8 cellular contexts compared by ENCODE assay signal in the genomic region with DNA sequence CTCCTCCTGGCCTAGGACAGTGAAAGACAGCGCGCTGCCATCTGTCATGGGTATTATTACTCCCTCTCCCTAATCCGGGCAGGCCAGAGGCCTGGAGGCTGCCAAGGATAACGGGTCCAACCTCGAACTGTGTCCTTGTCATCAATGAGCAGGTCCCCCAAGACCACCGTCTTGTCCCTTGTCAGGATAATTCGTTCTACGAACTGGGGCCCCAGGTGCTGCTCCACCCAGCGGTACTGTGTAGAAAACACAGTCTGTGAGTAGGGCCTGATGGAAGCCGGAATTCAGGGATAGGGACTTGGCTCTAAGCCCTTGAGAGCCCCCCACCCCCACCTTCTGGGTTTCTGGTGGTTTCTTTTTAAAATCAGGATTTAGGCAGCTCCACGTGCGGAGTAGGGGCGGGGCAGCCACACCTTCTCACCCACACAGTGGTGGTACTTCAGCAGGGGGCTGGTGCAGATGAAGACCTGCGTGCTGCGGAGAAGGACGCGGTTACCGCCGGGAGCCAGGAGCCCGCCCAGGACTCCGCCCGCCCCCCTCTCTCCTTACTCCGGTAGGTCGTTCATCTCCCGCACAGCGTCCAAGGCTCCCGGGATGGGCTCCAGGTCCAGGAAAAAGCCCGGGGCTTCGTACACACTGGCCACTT. TPM values are rescaled to one million over a fixed set of nuclear protein-coding genes. Genes with fewer than 3 reads are reported as not detected.
A peak's percentile ranks its signal among the peaks of the same experiment; 100 is the strongest.
DNase-seq lines count a peak whose midpoint lies in the region; ATAC-seq and TF ChIP-seq lines count a peak whose summit lies in the region.

No MANE protein-coding gene starts in this region.

- no peak for ATAC-seq in GM18517 (IDR thresholded peaks at IDR 0.05; ENCODE audit: unreplicated experiment)

- POLR2A ChIA-PET in RWPE1 (lab: Yijun Ruan, JAX; ENCODE audit: low non-redundant PET): interaction anchor here (0.9 to 1.8 kb wide), 2 partner anchors 17 to 23 kb away, joined by 4 to 6 read pairs; no protein-coding TSS in a partner anchor

- H2AFZ ChIP-seq in trophoblast cell (ENCODE audit: insufficient read depth, low read length, poor library complexity): peak overlapping the region; percentile 71

- H3K36me3 ChIP-seq in cardiac muscle cell: peaks cover 3% of the 10 kb centered on the region
- peaks cover 23 to 24% of the 10 kb centered on the region in 2 experiments for H3K36me3 ChIP-seq in trophoblast cell (ENCODE audit: control insufficient read depth in 1 of 2, insufficient read depth in 2 of 2, low read length in 2 of 2)

- H3K18ac ChIP-seq in trophoblast cell (ENCODE audit: low read length): peak overlapping the region; percentile 93

- CTCF ChIA-PET in RWPE1 (lab: Yijun Ruan, JAX): interaction anchor here (0.6 to 5.8 kb wide), 9 partner anchors 14 to 61 kb away, joined by 3 to 61 read pairs (median 4); no protein-coding TSS in a partner anchor

- peak overlapping the region; percentile 52 for H4K91ac ChIP-seq in trophoblast cell (ENCODE audit: low read depth, low read length)

- no peak overlapping the region for H3K23ac ChIP-seq in trophoblast cell (ENCODE audit: low read length)

- H3K9ac ChIP-seq in trophoblast cell (ENCODE audit: low read length): peak overlapping the region; percentile 92

- H4K8ac ChIP-seq in trophoblast cell (ENCODE audit: low read depth, low read length): peak overlapping the region; percentile 100

- no peak overlapping the region for H2AK5ac ChIP-seq in trophoblast cell (ENCODE audit: low read length)

- H2BK120ac ChIP-seq in trophoblast cell (ENCODE audit: insufficient read depth, low read length, poor library complexity): peak overlapping the region; percentile 59

- H3K4ac ChIP-seq in trophoblast cell (ENCODE audit: low read depth, low read length): peak overlapping the region; percentile 75

- H3K27ac ChIP-seq in RWPE1 (peak overlapping the region; percentile 100), adipose tissue (ENCODE audit: low read depth, low read length) (peak overlapping the region; percentile 17), cardiac muscle cell (peak overlapping the region; percentile 84), trophoblast cell (ENCODE audit: low read depth, low read length) (peak overlapping the region; percentile 91)

- H3K79me1 ChIP-seq in trophoblast cell (ENCODE audit: low read length): peaks cover 11% of the 10 kb centered on the region

- peak; percentile 60 to 66 for DNase-seq in NCI-H2081 (lab: John Stamatoyannopoulos, UW)
- DNase-seq in NCI-H2081 treated with DMSO at 0.1 percent for 48 hours (lab: John Stamatoyannopoulos, UW): no peak
- peak in 45 of 76 experiments; percentile 8 to 65 (median 38) for DNase-seq in HUDEP-2 (lab: John Stamatoyannopoulos, UW; ENCODE audit: unreplicated experiment in 76 of 76)
- peak; percentile 54 for DNase-seq in RWPE1 (ENCODE audit: low spot score)
- peak; percentile 67 to 76 for DNase-seq in cardiac muscle cell (ENCODE audit: low read depth in 1 of 2, low spot score in 1 of 2)
- DNase-seq in trophoblast cell: peak in 1 of 2 donors; percentile 63

- H3K4me3 ChIP-seq in cardiac muscle cell: peak overlapping the region; percentile 84
- peak overlapping the region; percentile 87 for H3K4me3 ChIP-seq in trophoblast cell (ENCODE audit: low read depth, low read length)

- H2BK5ac ChIP-seq in trophoblast cell (ENCODE audit: low read depth, low read length, poor library complexity): peak overlapping the region; percentile 71

- 10 to 16% (median 15%) methylated on average over 28 to 29 of the region's 29 CpGs for WGBS in adipose tissue, 3 donors
- WGBS in trophoblast cell (ENCODE audit: extremely low coverage, insufficient coverage, insufficient read length): no CpG with 5 or more reads among the region's 29 CpGs

- TF ChIP-seq CTCF in RWPE1 (conservative IDR thresholded peaks at IDR 0.05; ENCODE audit: low read depth): peak; percentile 62
- TF ChIP-seq CTCF in cardiac muscle cell (IDR thresholded peaks at IDR 0.05; ENCODE audit: low read depth, low read length): peak; percentile 63

- no peaks in the 10 kb centered on the region for H3K27me3 ChIP-seq in cardiac muscle cell
- no peaks in the 10 kb centered on the region for H3K27me3 ChIP-seq in trophoblast cell (ENCODE audit: insufficient read depth, low read length)

- H3K79me2 ChIP-seq in trophoblast cell (ENCODE audit: control insufficient read depth, insufficient read depth, low read length, poor library complexity): peaks cover 9% of the 10 kb centered on the region

- peak overlapping the region; percentile 88 for H3K14ac ChIP-seq in trophoblast cell (ENCODE audit: low read length)

- no peaks in the 10 kb centered on the region for H3K9me3 ChIP-seq in cardiac muscle cell (ENCODE audit: low read depth)
- no peaks in the 10 kb centered on the region for H3K9me3 ChIP-seq in trophoblast cell (ENCODE audit: insufficient read depth, low read depth, low read length)

- no peak overlapping the region for H2BK12ac ChIP-seq in trophoblast cell (ENCODE audit: low read length)

- H3K4me1 ChIP-seq in cardiac muscle cell (ENCODE audit: low read depth) (no peaks in the 10 kb centered on the region), trophoblast cell (ENCODE audit: control insufficient read depth in 1 of 2, insufficient read depth in 2 of 2, low read length in 2 of 2) (peaks cover 0 to 6% of the 10 kb centered on the region in 2 experiments)

- peak overlapping the region; percentile 98 for H4K12ac ChIP-seq in trophoblast cell (ENCODE audit: low read depth, low read length)

- peak overlapping the region; percentile 88 for H3K4me2 ChIP-seq in trophoblast cell (ENCODE audit: low read length)

RNA-seq across cellular contexts. Expression of gene NT5C, which starts 0.8 kb away (rescaled TPM):
- polyA plus RNA-seq in adipose tissue: 10 to 100 TPM; 37.9 to 55.8 (median 51.3) TPM
- 204 and 233 TPM in 2 replicates for total RNA-seq in cardiac muscle cell
- 168 and 174 TPM in 2 replicates for polyA plus RNA-seq in cardiac muscle cell
- polyA plus RNA-seq in trophoblast cell (2013): 45.3 and 47.2 TPM in 2 replicates

RNA-seq across cellular contexts. Expression of gene ARMC7, which starts 21.0 kb away (rescaled TPM):
- polyA plus RNA-seq in adipose tissue (1 to 10 TPM; 2.9 to 6.1 (median 4.2) TPM), cardiac muscle cell (5.7 and 6.5 TPM in 2 replicates)
- 8.8 and 10.0 TPM in 2 replicates for total RNA-seq in cardiac muscle cell
- polyA plus RNA-seq in trophoblast cell (2013): 8.6 and 8.7 TPM in 2 replicates

RNA-seq across cellular contexts. Expression of gene JPT1, which starts 23.6 kb away (rescaled TPM):
- polyA plus RNA-seq in adipose tissue: 10 to 100 TPM; 23.9 to 63.1 (median 56.7) TPM
- 175 and 209 TPM in 2 replicates for total RNA-seq in cardiac muscle cell
- 136 and 201 TPM in 2 replicates for polyA plus RNA-seq in cardiac muscle cell
- 301 and 304 TPM in 2 replicates for polyA plus RNA-seq in trophoblast cell (2013)

RNA-seq across cellular contexts. Expression of gene SLC16A5, which starts 43.0 kb away (rescaled TPM):
- polyA plus RNA-seq in adipose tissue: 1 to 10 TPM; 2.0 to 7.1 (median 5.6) TPM
- total RNA-seq in cardiac muscle cell: 32.2 and 47.1 TPM in 2 replicates
- polyA plus RNA-seq in cardiac muscle cell: 9.9 and 18.8 TPM in 2 replicates
- polyA plus RNA-seq in trophoblast cell (2013): 18.8 and 19.2 TPM in 2 replicates

RNA-seq across cellular contexts. Expression of gene SUMO2, which starts 52.0 kb away (rescaled TPM):
- 100 to 1,000 TPM in 1 of 3 donors, 10 to 100 TPM in 2; 31.2 to 122 (median 53.5) TPM for polyA plus RNA-seq in adipose tissue
- 91.3 and 109 TPM in 2 replicates for total RNA-seq in cardiac muscle cell
- polyA plus RNA-seq in cardiac muscle cell: 485 and 542 TPM in 2 replicates
- 194 and 209 TPM in 2 replicates for polyA plus RNA-seq in trophoblast cell (2013)

Comparison
In these comparisons a context has a peak if more than half of its experiments do, and no peak if none do; other contexts are left out.
1. H3K27ac ChIP-seq: peak in every context shown above with its lines; median percentile 100 in RWPE1; 91 in trophoblast cell; 84 in cardiac muscle cell; 17 in adipose tissue.